Comparison of ENCODE assay signal across 8 cellular contexts in genomic region chr11:44575288-44575672, GRCh38. TPM values are rescaled to one million over a fixed set of nuclear protein-coding genes. Genes with fewer than 3 reads are reported as not detected.
DNase-seq lines count a peak whose midpoint lies in the region; TF ChIP-seq lines count a peak whose summit lies in the region.

No MANE protein-coding gene starts in this region.

- no peak overlapping the region for H3K9ac ChIP-seq in mesendoderm (ENCODE audit: low read length)

- no peak overlapping the region for H4K8ac ChIP-seq in mesendoderm (ENCODE audit: low read depth, low read length)

- H3K18ac ChIP-seq in mesendoderm (ENCODE audit: low read length): no peak overlapping the region

- no peak overlapping the region for H3K27ac ChIP-seq in RWPE1
- peak overlapping the region; percentile 71 for H3K27ac ChIP-seq in effector memory CD4-positive, alpha-beta T cell (ENCODE audit: insufficient read depth, low read length, poor library complexity, severe bottlenecking)
- H3K27ac ChIP-seq in mesendoderm (ENCODE audit: low read depth, low read length): no peak overlapping the region

- H3K79me1 ChIP-seq in mesendoderm (ENCODE audit: low read length): no peaks in the 10 kb centered on the region

- no peaks in the 10 kb centered on the region for H3K36me3 ChIP-seq in effector memory CD4-positive, alpha-beta T cell (ENCODE audit: control insufficient read depth, insufficient read depth, low read length)
- H3K36me3 ChIP-seq in mesendoderm (ENCODE audit: control insufficient read depth, insufficient read depth, low read length): no peaks in the 10 kb centered on the region

- no peak overlapping the region for H3K23ac ChIP-seq in mesendoderm (ENCODE audit: low read length)

- CTCF ChIA-PET in RWPE1 (lab: Yijun Ruan, JAX): no interaction called here

- no peak for TF ChIP-seq CTCF in RWPE1 (conservative IDR thresholded peaks at IDR 0.05; ENCODE audit: low read depth)

- H2BK5ac ChIP-seq in mesendoderm (ENCODE audit: low read length): no peak overlapping the region

- H3K56ac ChIP-seq in mesendoderm (ENCODE audit: low read length): no peak overlapping the region

- no peak overlapping the region for H2BK120ac ChIP-seq in mesendoderm (ENCODE audit: low read depth, low read length)

- H3K4me1 ChIP-seq in effector memory CD4-positive, alpha-beta T cell (ENCODE audit: control insufficient read depth, insufficient read depth, low read length, poor library complexity, severe bottlenecking): peaks cover 82% of the 10 kb centered on the region
- H3K4me1 ChIP-seq in mesendoderm (ENCODE audit: control insufficient read depth, low read depth, low read length): no peaks in the 10 kb centered on the region

- no peak overlapping the region for H3K4me2 ChIP-seq in mesendoderm (ENCODE audit: low read length)

- no peaks in the 10 kb centered on the region for H3K79me2 ChIP-seq in mesendoderm (ENCODE audit: control insufficient read depth, insufficient read depth, low read length)

- POLR2A ChIA-PET in RWPE1 (lab: Yijun Ruan, JAX; ENCODE audit: low non-redundant PET): no interaction called here

- no peaks in the 10 kb centered on the region for H3K9me3 ChIP-seq in effector memory CD4-positive, alpha-beta T cell (ENCODE audit: control insufficient read depth, low read length)

- H3K4me3 ChIP-seq in effector memory CD4-positive, alpha-beta T cell (ENCODE audit: insufficient read depth, low read depth, low read length, poor library complexity, severe bottlenecking): no peak overlapping the region
- H3K4me3 ChIP-seq in mesendoderm (ENCODE audit: low read length): no peak overlapping the region

- DNase-seq in RWPE1 (ENCODE audit: low spot score): peak; percentile 36
- no peak for DNase-seq in effector memory CD4-positive, alpha-beta T cell
- peak in 2 of 3 experiments; percentile 49 to 51 for DNase-seq in stimulated activated CD4-positive, alpha-beta T cell treated with anti-CD3 and anti-CD28 coated beads, TNF-alpha, amount 100 ng/mL, for 4 hours (ENCODE audit: low read depth in 3 of 3)
- no peak for DNase-seq in mesendoderm
- DNase-seq in NCI-H1092 (lab: John Stamatoyannopoulos, UW): no peak
- no peak for DNase-seq in SIG-M5 (lab: John Stamatoyannopoulos, UW)
- no peak for DNase-seq in NCI-H748 (lab: John Stamatoyannopoulos, UW; ENCODE audit: unreplicated experiment)

- H3K4ac ChIP-seq in mesendoderm (ENCODE audit: low read depth, low read length): no peak overlapping the region

- WGBS in mesendoderm (ENCODE audit: extremely low coverage, insufficient coverage, low lambda C conversion rate): no CpG with 5 or more reads among the region's 2 CpGs

- no peak overlapping the region for H2AK5ac ChIP-seq in mesendoderm (ENCODE audit: low read length)

- H3K27me3 ChIP-seq in effector memory CD4-positive, alpha-beta T cell (replicated peaks; ENCODE audit: control insufficient read depth, insufficient read depth, low read length, poor library complexity, severe bottlenecking): no peaks in the 10 kb centered on the region
- H3K27me3 ChIP-seq in mesendoderm (ENCODE audit: insufficient read depth, low read length, poor library complexity): no peaks in the 10 kb centered on the region

- peak; percentile 12 for TF ChIP-seq POLR2A in GM19099 (IDR thresholded peaks at IDR 0.05; ENCODE audit: extremely low read depth, insufficient read length, low read depth)

- H2BK15ac ChIP-seq in mesendoderm (replicated peaks; ENCODE audit: low read depth): no peak overlapping the region

- H4K5ac ChIP-seq in mesendoderm (ENCODE audit: low read length): no peak overlapping the region

RNA-seq across cellular contexts. Expression of gene CD82, which starts 9.8 kb away (rescaled TPM):
- 0.81 TPM for polyA plus RNA-seq in mesendoderm (2013, experiment 1 of 2)
- polyA plus RNA-seq in mesendoderm (2013, experiment 2 of 2): 0.91 TPM

Comparison
In these comparisons a context has a peak if more than half of its experiments do, and no peak if none do; other contexts are left out.
1. DNase-seq: peak in RWPE1 (single experiment) and stimulated activated CD4-positive, alpha-beta T cell treated with anti-CD3 and anti-CD28 coated beads, TNF-alpha, amount 100 ng/mL, for 4 hours (2 of 3); none in effector memory CD4-positive, alpha-beta T cell (0 of 3), mesendoderm (single experiment), NCI-H1092 (single experiment), SIG-M5 (single experiment) and NCI-H748 (single experiment).